In genomic region chr7:7539152-7539551, GRCh38 we compare ENCODE assay signal across 29 cellular contexts. TPM values are rescaled to one million over a fixed set of nuclear protein-coding genes. Genes with fewer than 3 reads are reported as not detected.
"Had no signal": no experiment of that assay in that cellular context is flagged by ENCODE, and none has a peak within 500 bp of the region (broad histone marks: within the 10 kb centered on the region; RNA-seq: fewer than 3 reads in every experiment).

No MANE protein-coding gene starts in this region.

- H3K4me3 Mint-ChIP-seq: effector memory CD8-positive, alpha-beta T cell; endodermal cell had no signal

- H3K27ac ChIP-seq: coronary artery, dorsolateral prefrontal cortex, epithelial cell of prostate, esophagus squamous epithelium, gastrocnemius medialis, heart right ventricle, left lung, lower lobe of right lung had no signal

- H3K4me3 ChIP-seq: coronary artery, dorsolateral prefrontal cortex, esophagus squamous epithelium, gastrocnemius medialis, heart right ventricle, left lung, lower lobe of right lung had no signal

- H3K4me1 Mint-ChIP-seq: endodermal cell had no signal

- ATAC-seq: effector memory CD8-positive, alpha-beta T cell; esophagus mucosa; heart right ventricle; left cardiac atrium; left lung; left ventricle myocardium superior; lower lobe of right lung had no signal

- H3K36me3 ChIP-seq: esophagus squamous epithelium, gastrocnemius medialis, heart right ventricle, left lung, lower lobe of right lung had no signal

- DNase-seq: dermis blood vessel endothelial cell; dorsolateral prefrontal cortex; effector CD8-positive, alpha-beta T cell; effector memory CD8-positive, alpha-beta T cell; endodermal cell; erythroblast; esophagus squamous epithelium; foreskin fibroblast; foreskin melanocyte; gastrocnemius medialis; glutamatergic neuron; head of caudate nucleus; heart right ventricle; hippocampal formation; left cardiac atrium; left lung; left ventricle myocardium superior; lower lobe of right lung; mesenchymal stem cell; midbrain had no signal

- H3K4me1 ChIP-seq: esophagus squamous epithelium, heart right ventricle, left lung, lower lobe of right lung had no signal

- H3K9me3 Mint-ChIP-seq: effector memory CD8-positive, alpha-beta T cell; endodermal cell had no signal

- H3K9me3 ChIP-seq: esophagus squamous epithelium, gastrocnemius medialis, heart right ventricle, left lung, lower lobe of right lung had no signal

- FAIRE-seq: colon, endometrium, islet of Langerhans, keratinocyte had no signal

- H3K27ac Mint-ChIP-seq: endodermal cell had no signal

- H3K27me3 ChIP-seq: dorsolateral prefrontal cortex, esophagus squamous epithelium, gastrocnemius medialis, left lung had no signal

RNA-seq across cellular contexts. Expression of gene COL28A1, which starts 3.5 kb away (rescaled TPM):
- total RNA-seq: glomerular endothelial cell, lung microvascular endothelial cell had no signal
